11 cellular contexts compared by ENCODE assay signal in the genomic region with DNA sequence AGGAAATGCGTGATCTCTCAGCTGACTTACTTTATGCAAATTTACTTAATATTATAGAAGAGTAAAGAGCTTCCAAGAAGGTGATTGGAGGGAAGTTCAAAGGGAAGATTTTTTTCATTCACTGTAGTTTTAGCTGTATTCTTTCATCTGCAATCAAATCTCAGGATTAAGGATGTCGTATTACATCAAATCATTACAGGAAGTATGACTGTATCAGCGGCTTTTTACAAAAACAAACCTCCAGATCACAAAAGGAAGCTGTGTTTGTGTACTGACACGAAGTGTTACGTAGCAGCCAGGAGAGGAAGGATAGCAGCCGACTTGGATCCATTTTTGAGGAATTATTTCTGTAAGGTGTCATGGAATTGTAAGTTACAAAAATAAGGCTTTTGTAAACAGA. TPM values are rescaled to one million over a fixed set of nuclear protein-coding genes. Genes with fewer than 3 reads are reported as not detected.
A peak's percentile ranks its signal among the peaks of the same experiment; 100 is the strongest.
DNase-seq lines count a peak whose midpoint lies in the region; TF ChIP-seq lines count a peak whose summit lies in the region.
"Had no signal": no experiment of that assay in that cellular context is flagged by ENCODE, and none has a peak within 500 bp of the region (broad histone marks: within the 10 kb centered on the region; RNA-seq: fewer than 3 reads in every experiment).

No MANE protein-coding gene starts in this region.

- no peaks in the 10 kb centered on the region for H3K4me1 ChIP-seq in endodermal cell (ENCODE audit: control insufficient read depth, insufficient read depth, low read length)

- no peak overlapping the region for H3K9ac ChIP-seq in endodermal cell (ENCODE audit: extremely low read depth, low read length, poor library complexity, severe bottlenecking)

- H3K9me3 ChIP-seq in endodermal cell (ENCODE audit: control insufficient read depth, low read length): no peaks in the 10 kb centered on the region

- H3K4me3 Mint-ChIP-seq in Calu3 (ENCODE audit: low read depth, unreplicated experiment) (peak overlapping the region; percentile 10), nephron (peak overlapping the region in 1 of 3 experiments; percentile 54), endodermal cell (no peak overlapping the region)
- H3K4me3 Mint-ChIP-seq: neural crest cell had no signal

- H3K4me3 ChIP-seq in endodermal cell (ENCODE audit: low read length): no peak overlapping the region
- H3K4me3 ChIP-seq: K562 had no signal

- no peak for TF ChIP-seq CTCF in Calu3 (IDR thresholded peaks at IDR 0.05; ENCODE audit: unreplicated experiment)
- TF ChIP-seq CTCF in nephron (IDR thresholded peaks at IDR 0.05; ENCODE audit: unreplicated experiment in 3 of 3): no peak
- no peak for TF ChIP-seq CTCF in endodermal cell (conservative IDR thresholded peaks at IDR 0.05)

- no peak overlapping the region for H3K27ac ChIP-seq in endodermal cell (ENCODE audit: low read depth, low read length)

- H3K27ac Mint-ChIP-seq in Calu3 (ENCODE audit: unreplicated experiment) (peak overlapping the region; percentile 53), nephron (peak overlapping the region; percentile 46 to 79 (median 72)), endodermal cell (no peak overlapping the region)

- intact Hi-C loops in Calu3 (cut with micrococcal nuclease; ENCODE audit: unreplicated experiment): no loop called here

- H3K27me3 Mint-ChIP-seq in Calu3 (ENCODE audit: unreplicated experiment) (no peaks in the 10 kb centered on the region), nephron (ENCODE audit: low read depth) (peaks cover 7% of the 10 kb centered on the region), endodermal cell (ENCODE audit: insufficient read depth) (no peaks in the 10 kb centered on the region)

- WGBS in endodermal cell (ENCODE audit: insufficient coverage in 1 of 2, insufficient read length in 1 of 2), 2 experiments: 71 to 73% methylated on average over 5 of the region's 6 CpGs

- BruUV-seq in Calu3 (replicated peaks; lab: Mats Ljungman, UMichigan): TSS peak; percentile 20

- H3K27me3 ChIP-seq in endodermal cell (ENCODE audit: control insufficient read depth, insufficient read depth, low read length, poor library complexity, severe bottlenecking): no peaks in the 10 kb centered on the region

- H3K4me1 Mint-ChIP-seq in Calu3 (ENCODE audit: low read depth, unreplicated experiment) (peaks cover 14% of the 10 kb centered on the region), nephron (peaks cover 29% of the 10 kb centered on the region), endodermal cell (peaks cover 4% of the 10 kb centered on the region)

- H3K36me3 ChIP-seq in endodermal cell (ENCODE audit: control insufficient read depth, insufficient read depth, low read length): no peaks in the 10 kb centered on the region

- DNase-seq in Calu3 (no peak), NCI-H226 (peak; percentile 63), dermis blood vessel endothelial cell (peak; percentile 90), endodermal cell (no peak), occipital lobe (lab: John Stamatoyannopoulos, UW) (no peak)
- no peak for DNase-seq in stimulated activated CD4-positive, alpha-beta T cell treated with anti-CD3 and anti-CD28 coated beads, Interleukin-2, amount 100 ng/mL, for 48 hours
- DNase-seq in NK-92 treated with Interleukin-12 subunit alpha and Interleukin-12 subunit beta, amount 100 ng/mL, for 24 hours (lab: John Stamatoyannopoulos, UW): no peak
- DNase-seq: NCI-H510A treated with DMSO at 0.1 percent for 48 hours had no signal

- CTCF ChIA-PET in Calu3 (lab: Charles Lee): interaction anchor here (0.6 to 1.8 kb wide), 5 partner anchors 37 to 417 kb away, joined by 3 to 6 read pairs (median 5); no protein-coding TSS in a partner anchor

- no peaks in the 10 kb centered on the region for H3K36me3 Mint-ChIP-seq in Calu3 (ENCODE audit: insufficient read depth, unreplicated experiment)
- H3K36me3 Mint-ChIP-seq in nephron (ENCODE audit: low read depth): peaks cover 6% of the 10 kb centered on the region
- no peaks in the 10 kb centered on the region for H3K36me3 Mint-ChIP-seq in endodermal cell (ENCODE audit: low read depth)

- H3K9me3 Mint-ChIP-seq in Calu3 (ENCODE audit: low read depth, unreplicated experiment) (no peaks in the 10 kb centered on the region), nephron (no peaks in the 10 kb centered on the region), endodermal cell (no peaks in the 10 kb centered on the region)

RNA-seq across cellular contexts. Expression of a gene that starts 49.6 kb away (rescaled TPM):
- 34.8 and 48.0 TPM in 2 replicates for total RNA-seq in Calu3 (2022)
- 1.4 and 2.7 TPM in 2 replicates for total RNA-seq in dermis blood vessel endothelial cell
- not detected for total RNA-seq in endodermal cell
- polyA plus RNA-seq in endodermal cell (2013, experiment 1 of 2): not detected
- polyA plus RNA-seq in endodermal cell (2013, experiment 2 of 2): not detected
- total RNA-seq in occipital lobe: under 0.01 TPM

Comparison
In these comparisons a context has a peak if more than half of its experiments do, and no peak if none do; other contexts are left out.
1. DNase-seq: peak in NCI-H226 (single experiment) and dermis blood vessel endothelial cell (single experiment); none in Calu3 (single experiment), endodermal cell (single experiment), stimulated activated CD4-positive, alpha-beta T cell treated with anti-CD3 and anti-CD28 coated beads, Interleukin-2, amount 100 ng/mL, for 48 hours (0 of 2), NK-92 treated with Interleukin-12 subunit alpha and Interleukin-12 subunit beta, amount 100 ng/mL, for 24 hours (single experiment) and occipital lobe (single experiment).